9 cellular contexts compared by ENCODE assay signal in genomic region chr7:8263048-8263447, GRCh38. TPM values are rescaled to one million over a fixed set of nuclear protein-coding genes. Genes with fewer than 3 reads are reported as not detected.
A peak's percentile ranks its signal among the peaks of the same experiment; 100 is the strongest.
DNase-seq lines count a peak whose midpoint lies in the region; ATAC-seq and TF ChIP-seq lines count a peak whose summit lies in the region.
"Had no signal": no experiment of that assay in that cellular context is flagged by ENCODE, and none has a peak within 500 bp of the region (broad histone marks: within the 10 kb centered on the region; RNA-seq: fewer than 3 reads in every experiment).

No MANE protein-coding gene starts in this region.

- H3K4me3 Mint-ChIP-seq in stimulated activated naive CD8-positive, alpha-beta T cell treated with anti-CD3 and anti-CD28 coated beads, Interleukin-15, Interleukin-2, amounts not matched to agents 100 ng/mL and 50 ng/mL, for 24 hours = peak overlapping the region; percentile 53
- peak overlapping the region in 1 of 2 donors; percentile 55 for H3K4me3 Mint-ChIP-seq in stimulated activated naive CD8-positive, alpha-beta T cell treated with anti-CD3 and anti-CD28 coated beads, Interleukin-15, amount 100 ng/mL, for 72 hours
- H3K4me3 Mint-ChIP-seq in chondrocyte (ENCODE audit: unreplicated experiment) = no peak overlapping the region

- TF ChIP-seq CTCF in upper lobe of right lung (IDR thresholded peaks at IDR 0.05) (no peak), chondrocyte (IDR thresholded peaks at IDR 0.05) (no peak)

- no peaks in the 10 kb centered on the region for H3K9me3 ChIP-seq in iPS-15b (ENCODE audit: control insufficient read depth, insufficient read depth, low read length)
- no peaks in the 10 kb centered on the region for H3K9me3 ChIP-seq in upper lobe of right lung

- H3K4me1 ChIP-seq in iPS-15b (ENCODE audit: control insufficient read depth, insufficient read depth, low read length) (peaks cover 5% of the 10 kb centered on the region), upper lobe of right lung (no peaks in the 10 kb centered on the region)

- intact Hi-C loops in upper lobe of right lung (cut with DNase I) (no loop called here), posterior cingulate gyrus (cut with DNase I) (no loop called here)

- H3K36me3 ChIP-seq in iPS-15b (ENCODE audit: control insufficient read depth, insufficient read depth, low read length) (no peaks in the 10 kb centered on the region), upper lobe of right lung (no peaks in the 10 kb centered on the region)

- H3K4me1 Mint-ChIP-seq in stimulated activated naive CD8-positive, alpha-beta T cell treated with anti-CD3 and anti-CD28 coated beads, Interleukin-15, Interleukin-2, amounts not matched to agents 100 ng/mL and 50 ng/mL, for 24 hours (ENCODE audit: low read depth) = peaks cover 6% of the 10 kb centered on the region
- H3K4me1 Mint-ChIP-seq in stimulated activated naive CD8-positive, alpha-beta T cell treated with anti-CD3 and anti-CD28 coated beads, Interleukin-15, amount 100 ng/mL, for 72 hours = peaks cover 8% of the 10 kb centered on the region
- H3K4me1 Mint-ChIP-seq in chondrocyte (ENCODE audit: low read depth) = peaks cover 8% of the 10 kb centered on the region

- H3K27ac Mint-ChIP-seq in stimulated activated naive CD8-positive, alpha-beta T cell treated with anti-CD3 and anti-CD28 coated beads, Interleukin-15, Interleukin-2, amounts not matched to agents 100 ng/mL and 50 ng/mL, for 24 hours = no peak overlapping the region
- H3K27ac Mint-ChIP-seq in stimulated activated naive CD8-positive, alpha-beta T cell treated with anti-CD3 and anti-CD28 coated beads, Interleukin-15, amount 100 ng/mL, for 72 hours = no peak overlapping the region
- H3K27ac Mint-ChIP-seq in chondrocyte (ENCODE audit: unreplicated experiment) = no peak overlapping the region

- H3K27ac ChIP-seq in upper lobe of right lung = no peak overlapping the region

- H3K36me3 Mint-ChIP-seq in stimulated activated naive CD8-positive, alpha-beta T cell treated with anti-CD3 and anti-CD28 coated beads, Interleukin-15, Interleukin-2, amounts not matched to agents 100 ng/mL and 50 ng/mL, for 24 hours (ENCODE audit: low read depth) = no peaks in the 10 kb centered on the region
- peaks cover 2% of the 10 kb centered on the region for H3K36me3 Mint-ChIP-seq in chondrocyte (ENCODE audit: low read depth)

- peak overlapping the region; percentile 83 for H3K4me3 ChIP-seq in iPS-15b (ENCODE audit: low read depth, low read length)
- peak overlapping the region; percentile 67 for H3K4me3 ChIP-seq in upper lobe of right lung

- DNase-seq in stimulated activated naive CD8-positive, alpha-beta T cell treated with anti-CD3 and anti-CD28 coated beads, Interleukin-15, amount 100 ng/mL, for 72 hours = no peak
- no peak for DNase-seq in upper lobe of right lung
- no peak for DNase-seq in kidney tubule cell (ENCODE audit: low spot score)
- no peak for DNase-seq in posterior cingulate gyrus
- DNase-seq in chondrocyte (ENCODE audit: low spot score) = no peak
- DNase-seq: NCI-H1048 had no signal

- ATAC-seq in stimulated activated naive CD8-positive, alpha-beta T cell treated with anti-CD3 and anti-CD28 coated beads, Interleukin-15, amount 100 ng/mL, for 72 hours = no peak
- ATAC-seq in SK-N-SH treated with all-trans-retinoic acid at 6 μM for 48 hours (no peak), upper lobe of right lung (no peak)

- H3K27me3 ChIP-seq in iPS-15b (ENCODE audit: control insufficient read depth, insufficient read depth, low read length) (peaks cover 7% of the 10 kb centered on the region), upper lobe of right lung (no peaks in the 10 kb centered on the region)

- no peaks in the 10 kb centered on the region for H3K9me3 Mint-ChIP-seq in stimulated activated naive CD8-positive, alpha-beta T cell treated with anti-CD3 and anti-CD28 coated beads, Interleukin-15, Interleukin-2, amounts not matched to agents 100 ng/mL and 50 ng/mL, for 24 hours
- no peaks in the 10 kb centered on the region for H3K9me3 Mint-ChIP-seq in stimulated activated naive CD8-positive, alpha-beta T cell treated with anti-CD3 and anti-CD28 coated beads, Interleukin-15, amount 100 ng/mL, for 72 hours
- H3K9me3 Mint-ChIP-seq in chondrocyte (ENCODE audit: low read depth) = peaks cover 9% of the 10 kb centered on the region

- H3K27me3 Mint-ChIP-seq in stimulated activated naive CD8-positive, alpha-beta T cell treated with anti-CD3 and anti-CD28 coated beads, Interleukin-15, Interleukin-2, amounts not matched to agents 100 ng/mL and 50 ng/mL, for 24 hours = peaks cover 69% of the 10 kb centered on the region
- peaks cover 69% of the 10 kb centered on the region for H3K27me3 Mint-ChIP-seq in stimulated activated naive CD8-positive, alpha-beta T cell treated with anti-CD3 and anti-CD28 coated beads, Interleukin-15, amount 100 ng/mL, for 72 hours
- H3K27me3 Mint-ChIP-seq in chondrocyte (ENCODE audit: low read depth) = peaks cover 28% of the 10 kb centered on the region

- H3K9ac ChIP-seq in iPS-15b (ENCODE audit: low read depth, low read length) = no peak overlapping the region

TF ChIP-seq in SK-N-SH treated with all-trans-retinoic acid at 6 μM for 48 hours, 23 proteins besides CTCF, POLR2A, EP300 and RAD21:
- TF ChIP-seq CREB5 (CRISPR knock-in tag; IDR thresholded peaks at IDR 0.05; ENCODE audit: low read depth) = no peak
- TF ChIP-seq TCF4 (CRISPR knock-in tag; IDR thresholded peaks at IDR 0.05; ENCODE audit: borderline replicate concordance) = peak; percentile 16; the same call in 1 of the 2 replicates
- no peak for TF ChIP-seq ARNTL (CRISPR knock-in tag; IDR thresholded peaks at IDR 0.05; ENCODE audit: borderline replicate concordance, low read depth)
- TF ChIP-seq PPARA (CRISPR knock-in tag; IDR thresholded peaks at IDR 0.05; ENCODE audit: borderline replicate concordance) = no peak
- no peak for TF ChIP-seq ZFP30 (CRISPR knock-in tag; IDR thresholded peaks at IDR 0.05)

RNA-seq across cellular contexts. Expression of gene ICA1, which starts 1.1 kb away (rescaled TPM):
- total RNA-seq in upper lobe of right lung = 27.0 TPM
- 2.2 to 5.0 TPM (median 3.7 TPM) in 3 replicates for total RNA-seq in chondrocyte
